2 cellular contexts compared by ENCODE assay signal in the genomic region with DNA sequence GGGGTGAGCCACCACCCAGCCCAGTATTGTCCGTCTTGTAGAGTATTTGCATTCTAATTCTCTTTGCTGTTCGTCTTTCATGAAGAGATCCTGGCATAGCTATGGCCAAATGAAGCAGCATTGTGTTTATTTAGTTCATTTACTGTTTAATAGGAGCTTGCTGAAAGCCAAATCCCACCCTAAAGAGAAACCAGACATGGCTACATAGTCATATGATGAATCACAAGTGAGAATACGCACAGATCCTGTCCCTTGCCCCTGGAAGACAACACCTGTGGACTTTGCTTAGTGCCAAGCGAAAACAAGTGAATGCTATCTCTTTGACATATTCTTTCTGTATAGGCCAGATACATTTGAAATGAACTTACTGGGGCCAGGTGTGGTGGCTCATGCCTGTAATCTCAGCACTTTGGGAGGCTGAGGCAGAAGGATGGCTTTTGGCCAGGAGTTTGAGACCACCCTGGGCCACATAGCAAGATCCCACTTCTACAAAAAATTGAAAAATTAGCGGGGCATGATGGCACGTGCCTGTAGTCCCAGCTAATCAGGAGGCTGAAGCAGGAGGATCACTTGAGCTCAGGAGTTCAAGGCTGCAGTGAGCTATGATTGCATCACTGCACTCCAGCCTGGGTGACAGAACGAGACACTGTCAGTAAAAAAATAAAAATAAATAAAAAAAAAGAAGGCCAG.
TF ChIP-seq lines count a peak whose summit lies in the region.

No MANE protein-coding gene starts in this region.

TF ChIP-seq in A549, 52 proteins besides CTCF, POLR2A, EP300 and RAD21:
- no peak for TF ChIP-seq FOSL2 (IDR thresholded peaks at IDR 0.05)
- TF ChIP-seq FOSL2 (CRISPR knock-in tag; IDR thresholded peaks at IDR 0.05): peak; percentile 36
- TF ChIP-seq JUN (IDR thresholded peaks at IDR 0.05): no peak

TF ChIP-seq in HepG2, 621 proteins besides CTCF, POLR2A, EP300 and RAD21 (continues in another document):
- TF ChIP-seq FOXP1 (IDR thresholded peaks at IDR 0.05): no peak
- TF ChIP-seq FOXP1 (CRISPR knock-in tag; IDR thresholded peaks at IDR 0.05): 0 out of 2 replicates have a peak, but pooled peaks have one; percentile 22
- 0 out of 2 replicates have a peak, but pooled peaks have one; percentile 18 for TF ChIP-seq FOXA3 (CRISPR knock-in tag; IDR thresholded peaks at IDR 0.05)
- TF ChIP-seq RARA (CRISPR knock-in tag; IDR thresholded peaks at IDR 0.05): peak; percentile 30; the same call in 1 of the 2 replicates
- TF ChIP-seq, protein P1, sequence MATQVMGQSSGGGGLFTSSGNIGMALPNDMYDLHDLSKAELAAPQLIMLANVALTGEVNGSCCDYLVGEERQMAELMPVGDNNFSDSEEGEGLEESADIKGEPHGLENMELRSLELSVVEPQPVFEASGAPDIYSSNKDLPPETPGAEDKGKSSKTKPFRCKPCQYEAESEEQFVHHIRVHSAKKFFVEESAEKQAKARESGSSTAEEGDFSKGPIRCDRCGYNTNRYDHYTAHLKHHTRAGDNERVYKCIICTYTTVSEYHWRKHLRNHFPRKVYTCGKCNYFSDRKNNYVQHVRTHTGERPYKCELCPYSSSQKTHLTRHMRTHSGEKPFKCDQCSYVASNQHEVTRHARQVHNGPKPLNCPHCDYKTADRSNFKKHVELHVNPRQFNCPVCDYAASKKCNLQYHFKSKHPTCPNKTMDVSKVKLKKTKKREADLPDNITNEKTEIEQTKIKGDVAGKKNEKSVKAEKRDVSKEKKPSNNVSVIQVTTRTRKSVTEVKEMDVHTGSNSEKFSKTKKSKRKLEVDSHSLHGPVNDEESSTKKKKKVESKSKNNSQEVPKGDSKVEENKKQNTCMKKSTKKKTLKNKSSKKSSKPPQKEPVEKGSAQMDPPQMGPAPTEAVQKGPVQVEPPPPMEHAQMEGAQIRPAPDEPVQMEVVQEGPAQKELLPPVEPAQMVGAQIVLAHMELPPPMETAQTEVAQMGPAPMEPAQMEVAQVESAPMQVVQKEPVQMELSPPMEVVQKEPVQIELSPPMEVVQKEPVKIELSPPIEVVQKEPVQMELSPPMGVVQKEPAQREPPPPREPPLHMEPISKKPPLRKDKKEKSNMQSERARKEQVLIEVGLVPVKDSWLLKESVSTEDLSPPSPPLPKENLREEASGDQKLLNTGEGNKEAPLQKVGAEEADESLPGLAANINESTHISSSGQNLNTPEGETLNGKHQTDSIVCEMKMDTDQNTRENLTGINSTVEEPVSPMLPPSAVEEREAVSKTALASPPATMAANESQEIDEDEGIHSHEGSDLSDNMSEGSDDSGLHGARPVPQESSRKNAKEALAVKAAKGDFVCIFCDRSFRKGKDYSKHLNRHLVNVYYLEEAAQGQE (IDR thresholded peaks at IDR 0.05; ENCODE audit: borderline replicate concordance in 1 of 2, low read depth in 1 of 2, low read length in 2 of 2): no peak
- TF ChIP-seq, protein P2, sequence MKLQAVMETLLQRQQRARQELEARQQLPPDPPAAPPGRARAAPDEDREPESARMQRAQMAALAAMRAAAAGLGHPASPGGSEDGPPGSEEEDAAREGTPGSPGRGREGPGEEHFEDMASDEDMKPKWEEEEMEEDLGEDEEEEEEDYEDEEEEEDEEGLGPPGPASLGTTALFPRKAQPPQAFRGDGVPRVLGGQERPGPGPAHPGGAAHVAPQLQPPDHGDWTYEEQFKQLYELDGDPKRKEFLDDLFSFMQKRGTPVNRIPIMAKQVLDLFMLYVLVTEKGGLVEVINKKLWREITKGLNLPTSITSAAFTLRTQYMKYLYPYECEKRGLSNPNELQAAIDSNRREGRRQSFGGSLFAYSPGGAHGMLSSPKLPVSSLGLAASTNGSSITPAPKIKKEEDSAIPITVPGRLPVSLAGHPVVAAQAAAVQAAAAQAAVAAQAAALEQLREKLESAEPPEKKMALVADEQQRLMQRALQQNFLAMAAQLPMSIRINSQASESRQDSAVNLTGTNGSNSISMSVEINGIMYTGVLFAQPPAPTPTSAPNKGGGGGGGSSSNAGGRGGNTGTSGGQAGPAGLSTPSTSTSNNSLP (IDR thresholded peaks at IDR 0.05; ENCODE audit: low read depth, low read length): no peak
- no peak for TF ChIP-seq ZNF766 (CRISPR knock-in tag; IDR thresholded peaks at IDR 0.05; ENCODE audit: borderline replicate concordance)
- TF ChIP-seq, protein P3, sequence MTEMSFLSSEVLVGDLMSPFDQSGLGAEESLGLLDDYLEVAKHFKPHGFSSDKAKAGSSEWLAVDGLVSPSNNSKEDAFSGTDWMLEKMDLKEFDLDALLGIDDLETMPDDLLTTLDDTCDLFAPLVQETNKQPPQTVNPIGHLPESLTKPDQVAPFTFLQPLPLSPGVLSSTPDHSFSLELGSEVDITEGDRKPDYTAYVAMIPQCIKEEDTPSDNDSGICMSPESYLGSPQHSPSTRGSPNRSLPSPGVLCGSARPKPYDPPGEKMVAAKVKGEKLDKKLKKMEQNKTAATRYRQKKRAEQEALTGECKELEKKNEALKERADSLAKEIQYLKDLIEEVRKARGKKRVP (CRISPR knock-in tag; IDR thresholded peaks at IDR 0.05): 0 out of 4 replicates have a peak, but pooled peaks of 1 of the 2 experiments have one; percentile 16
- TF ChIP-seq SIN3A (IDR thresholded peaks at IDR 0.05; ENCODE audit: borderline replicate concordance, low read depth, low read length): no peak
- TF ChIP-seq, protein P4, sequence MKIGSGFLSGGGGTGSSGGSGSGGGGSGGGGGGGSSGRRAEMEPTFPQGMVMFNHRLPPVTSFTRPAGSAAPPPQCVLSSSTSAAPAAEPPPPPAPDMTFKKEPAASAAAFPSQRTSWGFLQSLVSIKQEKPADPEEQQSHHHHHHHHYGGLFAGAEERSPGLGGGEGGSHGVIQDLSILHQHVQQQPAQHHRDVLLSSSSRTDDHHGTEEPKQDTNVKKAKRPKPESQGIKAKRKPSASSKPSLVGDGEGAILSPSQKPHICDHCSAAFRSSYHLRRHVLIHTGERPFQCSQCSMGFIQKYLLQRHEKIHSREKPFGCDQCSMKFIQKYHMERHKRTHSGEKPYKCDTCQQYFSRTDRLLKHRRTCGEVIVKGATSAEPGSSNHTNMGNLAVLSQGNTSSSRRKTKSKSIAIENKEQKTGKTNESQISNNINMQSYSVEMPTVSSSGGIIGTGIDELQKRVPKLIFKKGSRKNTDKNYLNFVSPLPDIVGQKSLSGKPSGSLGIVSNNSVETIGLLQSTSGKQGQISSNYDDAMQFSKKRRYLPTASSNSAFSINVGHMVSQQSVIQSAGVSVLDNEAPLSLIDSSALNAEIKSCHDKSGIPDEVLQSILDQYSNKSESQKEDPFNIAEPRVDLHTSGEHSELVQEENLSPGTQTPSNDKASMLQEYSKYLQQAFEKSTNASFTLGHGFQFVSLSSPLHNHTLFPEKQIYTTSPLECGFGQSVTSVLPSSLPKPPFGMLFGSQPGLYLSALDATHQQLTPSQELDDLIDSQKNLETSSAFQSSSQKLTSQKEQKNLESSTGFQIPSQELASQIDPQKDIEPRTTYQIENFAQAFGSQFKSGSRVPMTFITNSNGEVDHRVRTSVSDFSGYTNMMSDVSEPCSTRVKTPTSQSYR (CRISPR knock-in tag; IDR thresholded peaks at IDR 0.05; ENCODE audit: borderline replicate concordance): no peak
- no peak for TF ChIP-seq PPARG (CRISPR knock-in tag; conservative IDR thresholded peaks at IDR 0.05)
- peak; percentile 67 for TF ChIP-seq TEAD3 (CRISPR knock-in tag; optimal IDR thresholded peaks at IDR 0.05; ENCODE audit: borderline replicate concordance)
- peak; percentile 85 for TF ChIP-seq CEBPG (CRISPR knock-in tag; IDR thresholded peaks at IDR 0.05)
- TF ChIP-seq ZMYM3 (CRISPR knock-in tag; IDR thresholded peaks at IDR 0.05): peak; percentile 70
- TF ChIP-seq SPEN (CRISPR knock-in tag; IDR thresholded peaks at IDR 0.05; ENCODE audit: low read depth): 0 out of 2 replicates have a peak, but pooled peaks have one; percentile 22
- 0 out of 2 replicates have a peak, but pooled peaks have one; percentile 24 for TF ChIP-seq MIER3 (CRISPR knock-in tag; IDR thresholded peaks at IDR 0.05; ENCODE audit: borderline replicate concordance)
- TF ChIP-seq, protein P5, sequence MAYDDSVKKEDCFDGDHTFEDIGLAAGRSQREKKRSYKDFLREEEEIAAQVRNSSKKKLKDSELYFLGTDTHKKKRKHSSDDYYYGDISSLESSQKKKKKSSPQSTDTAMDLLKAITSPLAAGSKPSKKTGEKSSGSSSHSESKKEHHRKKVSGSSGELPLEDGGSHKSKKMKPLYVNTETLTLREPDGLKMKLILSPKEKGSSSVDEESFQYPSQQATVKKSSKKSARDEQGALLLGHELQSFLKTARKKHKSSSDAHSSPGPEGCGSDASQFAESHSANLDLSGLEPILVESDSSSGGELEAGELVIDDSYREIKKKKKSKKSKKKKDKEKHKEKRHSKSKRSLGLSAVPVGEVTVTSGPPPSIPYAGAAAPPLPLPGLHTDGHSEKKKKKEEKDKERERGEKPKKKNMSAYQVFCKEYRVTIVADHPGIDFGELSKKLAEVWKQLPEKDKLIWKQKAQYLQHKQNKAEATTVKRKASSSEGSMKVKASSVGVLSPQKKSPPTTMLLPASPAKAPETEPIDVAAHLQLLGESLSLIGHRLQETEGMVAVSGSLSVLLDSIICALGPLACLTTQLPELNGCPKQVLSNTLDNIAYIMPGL (CRISPR knock-in tag; IDR thresholded peaks at IDR 0.05; ENCODE audit: borderline replicate concordance in 1 of 2, low read depth in 1 of 2): 0 out of 4 replicates have a peak, but pooled peaks of 1 of the 2 experiments have one; percentile 15
- TF ChIP-seq, protein P6, sequence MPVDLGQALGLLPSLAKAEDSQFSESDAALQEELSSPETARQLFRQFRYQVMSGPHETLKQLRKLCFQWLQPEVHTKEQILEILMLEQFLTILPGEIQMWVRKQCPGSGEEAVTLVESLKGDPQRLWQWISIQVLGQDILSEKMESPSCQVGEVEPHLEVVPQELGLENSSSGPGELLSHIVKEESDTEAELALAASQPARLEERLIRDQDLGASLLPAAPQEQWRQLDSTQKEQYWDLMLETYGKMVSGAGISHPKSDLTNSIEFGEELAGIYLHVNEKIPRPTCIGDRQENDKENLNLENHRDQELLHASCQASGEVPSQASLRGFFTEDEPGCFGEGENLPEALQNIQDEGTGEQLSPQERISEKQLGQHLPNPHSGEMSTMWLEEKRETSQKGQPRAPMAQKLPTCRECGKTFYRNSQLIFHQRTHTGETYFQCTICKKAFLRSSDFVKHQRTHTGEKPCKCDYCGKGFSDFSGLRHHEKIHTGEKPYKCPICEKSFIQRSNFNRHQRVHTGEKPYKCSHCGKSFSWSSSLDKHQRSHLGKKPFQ (CRISPR knock-in tag; IDR thresholded peaks at IDR 0.05; ENCODE audit: insufficient replicate concordance): peak; percentile 51
- 0 out of 2 replicates have a peak, but pooled peaks have one; percentile 12 for TF ChIP-seq RXRB (CRISPR knock-in tag; IDR thresholded peaks at IDR 0.05; ENCODE audit: borderline replicate concordance)
- TF ChIP-seq, protein P7, sequence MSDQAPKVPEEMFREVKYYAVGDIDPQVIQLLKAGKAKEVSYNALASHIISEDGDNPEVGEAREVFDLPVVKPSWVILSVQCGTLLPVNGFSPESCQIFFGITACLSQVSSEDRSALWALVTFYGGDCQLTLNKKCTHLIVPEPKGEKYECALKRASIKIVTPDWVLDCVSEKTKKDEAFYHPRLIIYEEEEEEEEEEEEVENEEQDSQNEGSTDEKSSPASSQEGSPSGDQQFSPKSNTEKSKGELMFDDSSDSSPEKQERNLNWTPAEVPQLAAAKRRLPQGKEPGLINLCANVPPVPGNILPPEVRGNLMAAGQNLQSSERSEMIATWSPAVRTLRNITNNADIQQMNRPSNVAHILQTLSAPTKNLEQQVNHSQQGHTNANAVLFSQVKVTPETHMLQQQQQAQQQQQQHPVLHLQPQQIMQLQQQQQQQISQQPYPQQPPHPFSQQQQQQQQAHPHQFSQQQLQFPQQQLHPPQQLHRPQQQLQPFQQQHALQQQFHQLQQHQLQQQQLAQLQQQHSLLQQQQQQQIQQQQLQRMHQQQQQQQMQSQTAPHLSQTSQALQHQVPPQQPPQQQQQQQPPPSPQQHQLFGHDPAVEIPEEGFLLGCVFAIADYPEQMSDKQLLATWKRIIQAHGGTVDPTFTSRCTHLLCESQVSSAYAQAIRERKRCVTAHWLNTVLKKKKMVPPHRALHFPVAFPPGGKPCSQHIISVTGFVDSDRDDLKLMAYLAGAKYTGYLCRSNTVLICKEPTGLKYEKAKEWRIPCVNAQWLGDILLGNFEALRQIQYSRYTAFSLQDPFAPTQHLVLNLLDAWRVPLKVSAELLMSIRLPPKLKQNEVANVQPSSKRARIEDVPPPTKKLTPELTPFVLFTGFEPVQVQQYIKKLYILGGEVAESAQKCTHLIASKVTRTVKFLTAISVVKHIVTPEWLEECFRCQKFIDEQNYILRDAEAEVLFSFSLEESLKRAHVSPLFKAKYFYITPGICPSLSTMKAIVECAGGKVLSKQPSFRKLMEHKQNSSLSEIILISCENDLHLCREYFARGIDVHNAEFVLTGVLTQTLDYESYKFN (CRISPR knock-in tag; conservative IDR thresholded peaks at IDR 0.05): peak; percentile 46; the same call in 1 of the 2 replicates
- TF ChIP-seq, protein P8, sequence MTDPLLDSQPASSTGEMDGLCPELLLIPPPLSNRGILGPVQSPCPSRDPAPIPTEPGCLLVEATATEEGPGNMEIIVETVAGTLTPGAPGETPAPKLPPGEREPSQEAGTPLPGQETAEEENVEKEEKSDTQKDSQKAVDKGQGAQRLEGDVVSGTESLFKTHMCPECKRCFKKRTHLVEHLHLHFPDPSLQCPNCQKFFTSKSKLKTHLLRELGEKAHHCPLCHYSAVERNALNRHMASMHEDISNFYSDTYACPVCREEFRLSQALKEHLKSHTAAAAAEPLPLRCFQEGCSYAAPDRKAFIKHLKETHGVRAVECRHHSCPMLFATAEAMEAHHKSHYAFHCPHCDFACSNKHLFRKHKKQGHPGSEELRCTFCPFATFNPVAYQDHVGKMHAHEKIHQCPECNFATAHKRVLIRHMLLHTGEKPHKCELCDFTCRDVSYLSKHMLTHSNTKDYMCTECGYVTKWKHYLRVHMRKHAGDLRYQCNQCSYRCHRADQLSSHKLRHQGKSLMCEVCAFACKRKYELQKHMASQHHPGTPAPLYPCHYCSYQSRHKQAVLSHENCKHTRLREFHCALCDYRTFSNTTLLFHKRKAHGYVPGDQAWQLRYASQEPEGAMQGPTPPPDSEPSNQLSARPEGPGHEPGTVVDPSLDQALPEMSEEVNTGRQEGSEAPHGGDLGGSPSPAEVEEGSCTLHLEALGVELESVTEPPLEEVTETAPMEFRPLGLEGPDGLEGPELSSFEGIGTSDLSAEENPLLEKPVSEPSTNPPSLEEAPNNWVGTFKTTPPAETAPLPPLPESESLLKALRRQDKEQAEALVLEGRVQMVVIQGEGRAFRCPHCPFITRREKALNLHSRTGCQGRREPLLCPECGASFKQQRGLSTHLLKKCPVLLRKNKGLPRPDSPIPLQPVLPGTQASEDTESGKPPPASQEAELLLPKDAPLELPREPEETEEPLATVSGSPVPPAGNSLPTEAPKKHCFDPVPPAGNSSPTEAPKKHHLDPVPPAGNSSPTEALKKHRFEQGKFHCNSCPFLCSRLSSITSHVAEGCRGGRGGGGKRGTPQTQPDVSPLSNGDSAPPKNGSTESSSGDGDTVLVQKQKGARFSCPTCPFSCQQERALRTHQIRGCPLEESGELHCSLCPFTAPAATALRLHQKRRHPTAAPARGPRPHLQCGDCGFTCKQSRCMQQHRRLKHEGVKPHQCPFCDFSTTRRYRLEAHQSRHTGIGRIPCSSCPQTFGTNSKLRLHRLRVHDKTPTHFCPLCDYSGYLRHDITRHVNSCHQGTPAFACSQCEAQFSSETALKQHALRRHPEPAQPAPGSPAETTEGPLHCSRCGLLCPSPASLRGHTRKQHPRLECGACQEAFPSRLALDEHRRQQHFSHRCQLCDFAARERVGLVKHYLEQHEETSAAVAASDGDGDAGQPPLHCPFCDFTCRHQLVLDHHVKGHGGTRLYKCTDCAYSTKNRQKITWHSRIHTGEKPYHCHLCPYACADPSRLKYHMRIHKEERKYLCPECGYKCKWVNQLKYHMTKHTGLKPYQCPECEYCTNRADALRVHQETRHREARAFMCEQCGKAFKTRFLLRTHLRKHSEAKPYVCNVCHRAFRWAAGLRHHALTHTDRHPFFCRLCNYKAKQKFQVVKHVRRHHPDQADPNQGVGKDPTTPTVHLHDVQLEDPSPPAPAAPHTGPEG (CRISPR knock-in tag; IDR thresholded peaks at IDR 0.05): no peak
- peak; percentile 96 for TF ChIP-seq ZNF121 (CRISPR knock-in tag; IDR thresholded peaks at IDR 0.05)
- TF ChIP-seq ATF7 (IDR thresholded peaks at IDR 0.05): peak; percentile 32; the same call in 1 of the 2 replicates
- no peak for TF ChIP-seq ATF7 (CRISPR knock-in tag; IDR thresholded peaks at IDR 0.05)
- 0 out of 2 replicates have a peak, but pooled peaks have one; percentile 14 for TF ChIP-seq RCOR2 (CRISPR knock-in tag; IDR thresholded peaks at IDR 0.05)
